In genomic region chr6:63456734-63457133, GRCh38 we compare ENCODE assay signal across 26 cellular contexts.
"Had no signal": no experiment of that assay in that cellular context is flagged by ENCODE, and none has a peak within 500 bp of the region (broad histone marks: within the 10 kb centered on the region; RNA-seq: fewer than 3 reads in every experiment).

No MANE protein-coding gene starts in this region.

- H3K27ac ChIP-seq: heart left ventricle, lower lobe of right lung, prostate gland, spleen, tibial artery, vagina had no signal

- H3K4me3 ChIP-seq: heart left ventricle, lower lobe of right lung, pancreas, prostate gland, spleen, tibial artery, upper lobe of right lung, vagina had no signal

- H3K4me1 ChIP-seq: prostate gland, spleen, tibial artery, upper lobe of right lung, vagina had no signal

- FAIRE-seq: endometrium, frontal cortex, pancreas had no signal

- H3K9me3 Mint-ChIP-seq: memory B cell; mesothelial cell of epicardium; natural killer cell; stimulated activated memory B cell treated with anti-CD40 and anti-IgM and Interleukin-4, amounts not matched to agents 10 μg/mL and 1 μg/mL and 100 μg/mL, for 72 hours; stimulated activated naive CD8-positive, alpha-beta T cell treated with anti-CD3 and anti-CD28 coated beads, Interleukin-15, Interleukin-2, amounts not matched to agents 100 ng/mL and 50 ng/mL, for 24 hours had no signal

- H3K4me3 Mint-ChIP-seq: memory B cell; mesothelial cell of epicardium; natural killer cell; stimulated activated memory B cell treated with anti-CD40 and anti-IgM and Interleukin-4, amounts not matched to agents 10 μg/mL and 1 μg/mL and 100 μg/mL, for 72 hours; stimulated activated naive CD8-positive, alpha-beta T cell treated with anti-CD3 and anti-CD28 coated beads, Interleukin-15, Interleukin-2, amounts not matched to agents 100 ng/mL and 50 ng/mL, for 24 hours had no signal

- DNase-seq: effector memory CD4-positive, alpha-beta T cell; heart left ventricle; hypothalamus; islet precursor cell; lower lobe of right lung; natural killer cell; occipital lobe; pancreas; retina; spleen; stimulated activated CD4-positive, alpha-beta T cell treated with anti-CD3 and anti-CD28 coated beads, Interleukin-15, amount 100 ng/mL, for 24 hours; stimulated activated CD4-positive, alpha-beta T cell treated with anti-CD3 and anti-CD28 coated beads, Interleukin-1b, Interleukin-23, amount 100 ng/mL, for 48 hours; stimulated activated CD4-positive, alpha-beta T cell treated with anti-CD3 and anti-CD28 coated beads, Interleukin-4, amount 100 ng/mL, for 24 hours; tibial artery; upper lobe of right lung had no signal

- H3K36me3 ChIP-seq: heart left ventricle, lower lobe of right lung, pancreas, prostate gland, spleen, tibial artery, upper lobe of right lung, vagina had no signal

- H3K27me3 ChIP-seq: heart left ventricle, pancreas, spleen, tibial artery, upper lobe of right lung, vagina had no signal

- H3K4me1 Mint-ChIP-seq: memory B cell, mesothelial cell of epicardium, natural killer cell had no signal

- ATAC-seq: esophagus mucosa; heart left ventricle; left lobe of liver; lower lobe of right lung; natural killer cell; pancreas; sciatic nerve; stimulated activated memory B cell treated with anti-CD40 and anti-IgM and Interleukin-4, amounts not matched to agents 10 μg/mL and 1 μg/mL and 100 μg/mL, for 72 hours; upper lobe of right lung had no signal

- H3K9me3 ChIP-seq: heart left ventricle, lower lobe of right lung, pancreas, prostate gland, spleen, tibial artery, upper lobe of right lung, vagina had no signal

- H3K36me3 Mint-ChIP-seq: memory B cell; mesothelial cell of epicardium; natural killer cell; stimulated activated memory B cell treated with anti-CD40 and anti-IgM and Interleukin-4, amounts not matched to agents 10 μg/mL and 1 μg/mL and 100 μg/mL, for 72 hours had no signal

- H3K27ac Mint-ChIP-seq: memory B cell; mesothelial cell of epicardium; natural killer cell; stimulated activated memory B cell treated with anti-CD40 and anti-IgM and Interleukin-4, amounts not matched to agents 10 μg/mL and 1 μg/mL and 100 μg/mL, for 72 hours; stimulated activated naive CD8-positive, alpha-beta T cell treated with anti-CD3 and anti-CD28 coated beads, Interleukin-15, Interleukin-2, amounts not matched to agents 100 ng/mL and 50 ng/mL, for 24 hours had no signal

- H3K27me3 Mint-ChIP-seq: stimulated activated memory B cell treated with anti-CD40 and anti-IgM and Interleukin-4, amounts not matched to agents 10 μg/mL and 1 μg/mL and 100 μg/mL, for 72 hours; stimulated activated naive CD8-positive, alpha-beta T cell treated with anti-CD3 and anti-CD28 coated beads, Interleukin-15, Interleukin-2, amounts not matched to agents 100 ng/mL and 50 ng/mL, for 24 hours had no signal
